Comparison of ENCODE assay signal across 8 cellular contexts in the genomic region with DNA sequence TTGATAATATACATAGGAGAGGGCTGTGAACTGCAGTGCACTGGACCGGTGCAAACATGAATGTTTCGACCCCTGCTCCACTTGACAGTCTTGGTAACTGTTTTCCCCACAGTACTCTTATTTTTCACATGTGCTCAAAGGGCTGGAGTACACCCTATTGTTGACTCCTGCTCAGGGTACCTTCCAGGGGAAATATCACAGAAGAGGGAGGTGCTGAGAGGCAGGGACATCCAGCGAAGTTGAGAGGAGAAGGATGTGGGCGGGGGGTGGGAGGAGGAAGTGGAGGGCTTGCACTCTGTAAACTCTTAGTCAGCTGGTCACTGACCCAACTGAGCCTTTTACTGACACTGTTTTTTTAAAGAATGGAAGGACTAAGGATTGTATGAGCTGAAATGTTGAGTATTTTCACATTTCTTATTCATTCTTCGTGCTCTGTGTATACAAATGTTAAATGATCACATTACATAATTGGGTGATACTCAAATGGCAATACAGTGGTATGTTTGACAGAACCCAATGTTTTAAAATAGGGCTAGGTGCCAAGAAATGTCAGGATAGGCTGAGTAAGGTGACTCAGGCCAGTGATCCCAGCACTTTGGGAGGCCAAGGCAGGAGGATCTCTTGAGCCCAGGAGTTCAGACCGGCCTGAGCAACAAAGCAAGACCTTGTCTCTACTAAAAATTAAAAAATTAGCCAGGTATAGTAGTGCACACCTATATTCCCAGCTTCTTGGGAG. TPM values are rescaled to one million over a fixed set of nuclear protein-coding genes. Genes with fewer than 3 reads are reported as not detected.
DNase-seq lines count a peak whose midpoint lies in the region; ATAC-seq and TF ChIP-seq lines count a peak whose summit lies in the region.

No MANE protein-coding gene starts in this region.

- no peak overlapping the region for H2AFZ ChIP-seq in Karpas-422 (ENCODE audit: low read length)

- peaks cover 9% of the 10 kb centered on the region for H3K36me3 Mint-ChIP-seq in stimulated activated naive CD8-positive, alpha-beta T cell treated with anti-CD3 and anti-CD28 coated beads, Interleukin-15, Interleukin-2, amounts not matched to agents 100 ng/mL and 50 ng/mL, for 24 hours (ENCODE audit: low read depth)

- no peaks in the 10 kb centered on the region for H3K9me2 ChIP-seq in Karpas-422 (replicated peaks; ENCODE audit: insufficient read depth, low read length)

- H3K4me2 ChIP-seq in BLaER1 treated with 17β-estradiol and CSF1 and Interleukin-3, amounts not matched to agents 10 nM and 100 nM, result peak overlapping the region; percentile 76 to 97 (median 85)
- H3K4me2 ChIP-seq in Karpas-422 (ENCODE audit: low read depth, low read length, poor library complexity, severe bottlenecking), result no peak overlapping the region

- H3K79me2 ChIP-seq in Karpas-422 (ENCODE audit: low read length), result no peaks in the 10 kb centered on the region

- H3K4me3 Mint-ChIP-seq in stimulated activated naive CD8-positive, alpha-beta T cell treated with anti-CD3 and anti-CD28 coated beads, Interleukin-15, Interleukin-2, amounts not matched to agents 100 ng/mL and 50 ng/mL, for 24 hours, result peak overlapping the region; percentile 67

- CTCF ChIA-PET in Panc1 (lab: Charles Lee), result no interaction called here

- DNase-seq in H4 (ENCODE audit: low spot score) (peak; percentile 39), Panc1 (ENCODE audit: low read depth, low spot score) (no peak), fibroblast of villous mesenchyme (ENCODE audit: low read depth) (peak; percentile 40), hepatic stellate cell (ENCODE audit: low spot score) (no peak), Karpas-422 (no peak)
- no peak for DNase-seq in effector CD4-positive, alpha-beta T cell

- H3K36me3 ChIP-seq in BLaER1 treated with 17β-estradiol and CSF1 and Interleukin-3, amounts not matched to agents 10 nM and 100 nM, result peaks cover 0 to 12% (median 0%) of the 10 kb centered on the region in 11 experiments; a peak in 6 of 22 replicates
- H3K36me3 ChIP-seq in Panc1 (ENCODE audit: control insufficient read depth, insufficient read depth, low read length) (no peaks in the 10 kb centered on the region), Karpas-422 (ENCODE audit: insufficient read depth, low read length) (no peaks in the 10 kb centered on the region)

- ATAC-seq in Panc1, result peak; percentile 26; the same call in 1 of the 2 replicates

- H3K27me3 Mint-ChIP-seq in stimulated activated naive CD8-positive, alpha-beta T cell treated with anti-CD3 and anti-CD28 coated beads, Interleukin-15, Interleukin-2, amounts not matched to agents 100 ng/mL and 50 ng/mL, for 24 hours, result no peaks in the 10 kb centered on the region

- peak overlapping the region in 5 of 11 experiments; percentile 13 to 68 (median 38); a peak in 8 of 22 replicates for H3K9ac ChIP-seq in BLaER1 treated with 17β-estradiol and CSF1 and Interleukin-3, amounts not matched to agents 10 nM and 100 nM
- no peak overlapping the region for H3K9ac ChIP-seq in Karpas-422 (ENCODE audit: low read length)

- intact Hi-C loops in Panc1 (cut with micrococcal nuclease; ENCODE audit: unreplicated experiment), result no loop called here

- peak overlapping the region; percentile 37 to 87 (median 70); a peak in 21 of 22 replicates for H3K27ac ChIP-seq in BLaER1 treated with 17β-estradiol and CSF1 and Interleukin-3, amounts not matched to agents 10 nM and 100 nM
- H3K27ac ChIP-seq in Panc1 (ENCODE audit: low read length), result no peak overlapping the region
- no peak overlapping the region for H3K27ac ChIP-seq in Karpas-422 (ENCODE audit: low read length)

- peaks cover 59 to 99% (median 78%) of the 10 kb centered on the region in 11 experiments; a peak in 20 of 22 replicates for H4K20me1 ChIP-seq in BLaER1 treated with 17β-estradiol and CSF1 and Interleukin-3, amounts not matched to agents 10 nM and 100 nM
- peaks cover 37% of the 10 kb centered on the region for H4K20me1 ChIP-seq in Karpas-422 (ENCODE audit: insufficient read depth, low read depth, low read length)

- H3K27me3 ChIP-seq in BLaER1 treated with 17β-estradiol and CSF1 and Interleukin-3, amounts not matched to agents 10 nM and 100 nM, result no peaks in the 10 kb centered on the region
- no peaks in the 10 kb centered on the region for H3K27me3 ChIP-seq in Panc1 (ENCODE audit: control insufficient read depth, insufficient read depth, low read length)
- H3K27me3 ChIP-seq in Karpas-422 (ENCODE audit: low read length), result no peaks in the 10 kb centered on the region

- H3K27ac Mint-ChIP-seq in stimulated activated naive CD8-positive, alpha-beta T cell treated with anti-CD3 and anti-CD28 coated beads, Interleukin-15, Interleukin-2, amounts not matched to agents 100 ng/mL and 50 ng/mL, for 24 hours, result peak overlapping the region; percentile 86

- H3K4me1 ChIP-seq in BLaER1 treated with 17β-estradiol and CSF1 and Interleukin-3, amounts not matched to agents 10 nM and 100 nM, result peaks cover 71 to 94% (median 81%) of the 10 kb centered on the region in 10 experiments
- H3K4me1 ChIP-seq in Panc1 (ENCODE audit: control insufficient read depth, insufficient read depth, low read length), result peaks cover 5% of the 10 kb centered on the region
- H3K4me1 ChIP-seq in Karpas-422 (ENCODE audit: low read length), result peaks cover 13% of the 10 kb centered on the region

- H3K4me1 Mint-ChIP-seq in stimulated activated naive CD8-positive, alpha-beta T cell treated with anti-CD3 and anti-CD28 coated beads, Interleukin-15, Interleukin-2, amounts not matched to agents 100 ng/mL and 50 ng/mL, for 24 hours (ENCODE audit: low read depth), result peaks cover 98% of the 10 kb centered on the region

- no peak for TF ChIP-seq CTCF in Panc1 (IDR thresholded peaks at IDR 0.05)
- no peak for TF ChIP-seq CTCF in fibroblast of villous mesenchyme (IDR thresholded peaks at IDR 0.05; ENCODE audit: insufficient read depth, low read depth, low read length)

- POLR2A ChIA-PET in Panc1 (lab: Charles Lee), result no interaction called here

- no peaks in the 10 kb centered on the region for H3K9me3 Mint-ChIP-seq in stimulated activated naive CD8-positive, alpha-beta T cell treated with anti-CD3 and anti-CD28 coated beads, Interleukin-15, Interleukin-2, amounts not matched to agents 100 ng/mL and 50 ng/mL, for 24 hours

- H3K4me3 ChIP-seq in BLaER1 treated with 17β-estradiol and CSF1 and Interleukin-3, amounts not matched to agents 10 nM and 100 nM, result peak overlapping the region in 4 of 10 experiments; percentile 5 to 19 (median 11); a peak in 7 of 20 replicates
- H3K4me3 ChIP-seq in Panc1 (ENCODE audit: low read depth in 2 of 2, low read length in 2 of 2) (no peak overlapping the region), fibroblast of villous mesenchyme (ENCODE audit: low read depth, low read length) (no peak overlapping the region), Karpas-422 (ENCODE audit: low read length) (no peak overlapping the region)

- BruUV-seq in Panc1 (replicated peaks; lab: Mats Ljungman, UMichigan), result no TSS peak

- H3K9me3 ChIP-seq in BLaER1 treated with 17β-estradiol and CSF1 and Interleukin-3, amounts not matched to agents 10 nM and 100 nM (replicated peaks in 1 of 11), result no peaks in the 10 kb centered on the region
- H3K9me3 ChIP-seq in Panc1 (ENCODE audit: control insufficient read depth, insufficient read depth, low read depth, low read length), result no peaks in the 10 kb centered on the region
- no peaks in the 10 kb centered on the region for H3K9me3 ChIP-seq in Karpas-422 (ENCODE audit: low read length)

- in situ Hi-C loops in Panc1 (cut with HindIII; ENCODE audit: low pct_unique_long_range_greater_than_20kb, low sequenced_read_pairs), result no loop called here

RNA-seq across cellular contexts. Expression of a gene that starts 10.0 kb away (rescaled TPM):
- total RNA-seq in H4 (2014; rRNA removed; shearing (Covaris generic)), result 11.0 and 11.2 TPM in 2 replicates
- 22.9 TPM for total RNA-seq in Panc1 (2021; ENCODE audit: unreplicated experiment)
- 17.6 TPM for polyA plus RNA-seq in Panc1 (2012; ENCODE audit: insufficient read length)
- total RNA-seq in fibroblast of villous mesenchyme, result 22.2 and 26.8 TPM in 2 replicates
- total RNA-seq in Karpas-422 (2014; rRNA removed; shearing (Covaris generic); ENCODE audit: low replicate concordance), result 5.3 and 7.9 TPM in 2 replicates

Comparison
In these comparisons a context has a peak if more than half of its experiments do, and no peak if none do; other contexts are left out.
1. H3K27ac ChIP-seq: peak in BLaER1 treated with 17β-estradiol and CSF1 and Interleukin-3, amounts not matched to agents 10 nM and 100 nM (11 of 11); none in Panc1 (single experiment) and Karpas-422 (single experiment).
2. DNase-seq: peak in H4 (single experiment) and fibroblast of villous mesenchyme (single experiment); none in Panc1 (single experiment), effector CD4-positive, alpha-beta T cell (single experiment), hepatic stellate cell (single experiment) and Karpas-422 (single experiment).